In the genomic region with DNA sequence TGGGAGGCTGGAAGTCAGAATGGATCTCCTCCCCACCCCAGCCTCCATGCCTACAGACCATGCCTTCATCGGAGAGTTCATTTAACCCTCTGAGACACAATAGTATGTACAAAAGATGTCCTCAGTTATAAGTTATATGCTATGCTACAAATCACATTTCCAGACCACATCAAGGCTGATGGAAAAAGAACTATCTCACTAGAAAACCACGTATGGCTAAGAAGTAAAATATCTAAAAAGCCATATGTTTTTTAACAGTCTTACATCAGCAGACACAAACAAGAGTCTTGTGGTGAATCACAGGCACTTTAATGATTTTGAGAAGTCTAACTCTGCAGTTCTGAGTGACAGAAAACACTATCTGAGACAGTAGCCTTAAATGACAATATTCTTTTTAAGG, we compare ENCODE assay signal across 32 cellular contexts.
A peak's percentile ranks its signal among the peaks of the same experiment; 100 is the strongest.
DNase-seq lines count a peak whose midpoint lies in the region; TF ChIP-seq lines count a peak whose summit lies in the region.
"Had no signal": no experiment of that assay in that cellular context is flagged by ENCODE, and none has a peak within 500 bp of the region (broad histone marks: within the 10 kb centered on the region; RNA-seq: fewer than 3 reads in every experiment).

No MANE protein-coding gene starts in this region.

- POLR2A ChIA-PET in RWPE1 (lab: Yijun Ruan, JAX; ENCODE audit: low non-redundant PET), result no interaction called here

- no peaks in the 10 kb centered on the region for H3K4me1 ChIP-seq in MM.1S (ENCODE audit: low read length)
- H3K4me1 ChIP-seq: esophagus muscularis mucosa, pancreas, spleen had no signal

- TF ChIP-seq CTCF in AG10803 (conservative IDR thresholded peaks at IDR 0.05; ENCODE audit: low read length), result no peak
- no peak for TF ChIP-seq CTCF in HFFc6 (IDR thresholded peaks at IDR 0.05)
- TF ChIP-seq CTCF in foreskin fibroblast (IDR thresholded peaks at IDR 0.05; ENCODE audit: low read depth, low read length), result no peak
- no peak for TF ChIP-seq CTCF in RWPE1 (conservative IDR thresholded peaks at IDR 0.05; ENCODE audit: low read depth)
- no peak for TF ChIP-seq CTCF in MM.1S (IDR thresholded peaks at IDR 0.05; ENCODE audit: low read length)
- TF ChIP-seq CTCF in nephron progenitor cell (IDR thresholded peaks at IDR 0.05), result no peak

- H3K9me2 ChIP-seq in MM.1S (replicated peaks; ENCODE audit: insufficient read depth, low read length), result no peaks in the 10 kb centered on the region

- no peaks in the 10 kb centered on the region for H4K20me1 ChIP-seq in MM.1S (ENCODE audit: insufficient read depth, low read length)

- H3K4me3 Mint-ChIP-seq in HFFc6, result no peak overlapping the region
- H3K4me3 Mint-ChIP-seq in nephron progenitor cell, result no peak overlapping the region
- H3K4me3 Mint-ChIP-seq: activated naive CD8-positive, alpha-beta T cell; CD8-positive, alpha-beta T cell; immature natural killer cell; stimulated activated naive CD8-positive, alpha-beta T cell treated with anti-CD3 and anti-CD28 coated beads, Interleukin-15, Interleukin-2, amounts not matched to agents 100 ng/mL and 50 ng/mL, for 24 hours had no signal

- H3K36me3 Mint-ChIP-seq in HFFc6 (ENCODE audit: low read depth) (no peaks in the 10 kb centered on the region), nephron progenitor cell (ENCODE audit: low read depth) (no peaks in the 10 kb centered on the region)
- H3K36me3 Mint-ChIP-seq: activated naive CD8-positive, alpha-beta T cell; CD8-positive, alpha-beta T cell; immature natural killer cell had no signal

- CTCF ChIA-PET in RWPE1 (lab: Yijun Ruan, JAX), result no interaction called here

- no peaks in the 10 kb centered on the region for H3K9me3 ChIP-seq in MM.1S (replicated peaks; ENCODE audit: insufficient read depth, low read length)
- H3K9me3 ChIP-seq: esophagus muscularis mucosa, pancreas, spleen had no signal

- H3K4me1 Mint-ChIP-seq in HFFc6 (ENCODE audit: low read depth), result peaks cover 30% of the 10 kb centered on the region
- H3K4me1 Mint-ChIP-seq in nephron progenitor cell, result peaks cover 8% of the 10 kb centered on the region
- H3K4me1 Mint-ChIP-seq: immature natural killer cell had no signal

- H3K27me3 Mint-ChIP-seq in HFFc6 (ENCODE audit: insufficient read depth), result no peaks in the 10 kb centered on the region; the same call in 1 of the 2 replicates
- H3K27me3 Mint-ChIP-seq in nephron progenitor cell (ENCODE audit: low read depth, poor library complexity), result no peaks in the 10 kb centered on the region

- H3K4me2 ChIP-seq in MM.1S (ENCODE audit: low read depth, low read length), result no peak overlapping the region

- no peaks in the 10 kb centered on the region for H3K27me3 ChIP-seq in MM.1S (replicated peaks; ENCODE audit: insufficient read depth, low read length)
- H3K27me3 ChIP-seq: esophagus muscularis mucosa, pancreas had no signal

- H3K4me3 ChIP-seq in AG10803 (ENCODE audit: low read length) (no peak overlapping the region), foreskin fibroblast (ENCODE audit: low read depth in 1 of 2, low read length in 2 of 2) (no peak overlapping the region), MM.1S (ENCODE audit: low read length) (no peak overlapping the region)
- H3K4me3 ChIP-seq: dorsolateral prefrontal cortex, esophagus muscularis mucosa, pancreas, spleen had no signal

- DNase-seq in AG10803 (ENCODE audit: low read depth) (peak; percentile 74), HFFc6 (peak; percentile 48), astrocyte of the hippocampus (ENCODE audit: low read depth, low spot score) (peak; percentile 31), foreskin fibroblast (peak; percentile 26 to 63), RWPE1 (ENCODE audit: low spot score) (no peak), MM.1S (no peak), nephron progenitor cell (no peak), occipital lobe (lab: John Stamatoyannopoulos, UW) (no peak)
- DNase-seq: activated CD4-positive, alpha-beta T cell treated with anti-CD3 and anti-CD28 coated beads for 48 hours; activated CD8-positive, alpha-beta memory T cell treated with anti-CD3 and anti-CD28 coated beads for 24 hours; activated T-cell treated with anti-CD3 and anti-CD28 coated beads for 4 hours; CD8-positive, alpha-beta T cell; central memory CD4-positive, alpha-beta T cell; DMS 273 treated with DMSO at 0.1 percent for 48 hours; dorsolateral prefrontal cortex; H7; immature natural killer cell; Karpas-422; mammary epithelial cell; MV-4-11; NCI-H1436 treated with DMSO at 0.1 percent for 48 hours; NCI-H345; pancreas; SIG-M5; spleen; stimulated activated CD8-positive, alpha-beta memory T cell treated with anti-CD3 and anti-CD28 coated beads, Interleukin-4, amount 100 ng/mL, for 48 hours; T1000; WERI-Rb-1 had no signal

- H2AFZ ChIP-seq in MM.1S (ENCODE audit: low read length), result no peak overlapping the region

- H3K9ac ChIP-seq in MM.1S (ENCODE audit: low read length), result no peak overlapping the region

- no peaks in the 10 kb centered on the region for H3F3A ChIP-seq in MM.1S (ENCODE audit: insufficient read depth, low read length)

- no peaks in the 10 kb centered on the region for H3K9me3 Mint-ChIP-seq in HFFc6
- no peaks in the 10 kb centered on the region for H3K9me3 Mint-ChIP-seq in nephron progenitor cell
- H3K9me3 Mint-ChIP-seq: activated T-helper 2 cell treated with anti-CD3 and anti-CD28 coated beads, Interferon-gamma antibody, Interleukin-2, Interleukin-4, amounts not matched to agents 10 μg/mL and 5 μg/mL and 100 μg/mL, durations not matched to agents 14 hours and 24 hours and 36 hours; CD8-positive, alpha-beta T cell; stimulated activated naive CD8-positive, alpha-beta T cell treated with anti-CD3 and anti-CD28 coated beads, Interleukin-15, Interleukin-2, amounts not matched to agents 100 ng/mL and 50 ng/mL, for 24 hours had no signal

- H3K36me3 ChIP-seq in MM.1S (replicated peaks; ENCODE audit: insufficient read depth, low read length), result no peaks in the 10 kb centered on the region
- H3K36me3 ChIP-seq: esophagus muscularis mucosa, pancreas, spleen, WERI-Rb-1 had no signal

- peak overlapping the region; percentile 57 for H3K27ac Mint-ChIP-seq in HFFc6
- no peak overlapping the region for H3K27ac Mint-ChIP-seq in nephron progenitor cell
- H3K27ac Mint-ChIP-seq: activated naive CD8-positive, alpha-beta T cell; activated T-helper 2 cell treated with anti-CD3 and anti-CD28 coated beads, Interferon-gamma antibody, Interleukin-2, Interleukin-4, amounts not matched to agents 10 μg/mL and 5 μg/mL and 100 μg/mL, durations not matched to agents 14 hours and 24 hours and 36 hours; CD8-positive, alpha-beta T cell; immature natural killer cell; stimulated activated naive CD8-positive, alpha-beta T cell treated with anti-CD3 and anti-CD28 coated beads, Interleukin-15, Interleukin-2, amounts not matched to agents 100 ng/mL and 50 ng/mL, for 24 hours had no signal

- H3K79me2 ChIP-seq in MM.1S (ENCODE audit: low read length), result no peaks in the 10 kb centered on the region

- H3K27ac ChIP-seq in RWPE1 (no peak overlapping the region), MM.1S (ENCODE audit: low read length) (no peak overlapping the region)
- H3K27ac ChIP-seq: dorsolateral prefrontal cortex, esophagus muscularis mucosa, pancreas, spleen, WERI-Rb-1 had no signal

Comparison
In these comparisons a context has a peak if more than half of its experiments do, and no peak if none do; other contexts are left out.
1. DNase-seq: peak in AG10803 (single experiment), HFFc6 (single experiment), astrocyte of the hippocampus (single experiment) and foreskin fibroblast (2 of 2); none in RWPE1 (single experiment), MM.1S (single experiment), nephron progenitor cell (single experiment) and occipital lobe (single experiment).